In genomic region chr12:113424915-113425823, GRCh38 we compare ENCODE assay signal across 8 cellular contexts. TPM values are rescaled to one million over a fixed set of nuclear protein-coding genes. Genes with fewer than 3 reads are reported as not detected.
A peak's percentile ranks its signal among the peaks of the same experiment; 100 is the strongest.
DNase-seq lines count a peak whose midpoint lies in the region; ATAC-seq and TF ChIP-seq lines count a peak whose summit lies in the region.

No MANE protein-coding gene starts in this region.

- H3F3A ChIP-seq in SK-N-SH (replicated peaks; ENCODE audit: insufficient read depth): no peaks in the 10 kb centered on the region
- no peaks in the 10 kb centered on the region for H3F3A ChIP-seq in smooth muscle cell (ENCODE audit: low read depth)

- no peaks in the 10 kb centered on the region for H3K9me3 ChIP-seq in HEK293 (ENCODE audit: control insufficient read depth, insufficient read depth, low read depth, low read length)
- H3K9me3 ChIP-seq in SK-N-SH: no peaks in the 10 kb centered on the region
- no peaks in the 10 kb centered on the region for H3K9me3 ChIP-seq in smooth muscle cell (replicated peaks; ENCODE audit: low read depth)

- H4K20me1 ChIP-seq in SK-N-SH (ENCODE audit: insufficient read depth): no peaks in the 10 kb centered on the region
- H4K20me1 ChIP-seq in smooth muscle cell (ENCODE audit: low read depth): no peaks in the 10 kb centered on the region

- POLR2A ChIA-PET in HEK293 (lab: Yijun Ruan, JAX) (interaction anchor here (0.5 to 0.8 kb wide), 3 partner anchors 9 to 90 kb away, joined by 3 read pairs; partner anchors contain the start of gene SLC8B1), SK-N-SH (lab: Yijun Ruan, JAX) (interaction anchor here (0.6 kb wide), 1 partner anchor 912 kb away, joined by 3 read pairs; no protein-coding TSS in a partner anchor)

- DNase-seq in SK-N-SH (peak; percentile 78), amygdala (lab: John Stamatoyannopoulos, UW) (peak in 32 of 56 donors; percentile 5 to 75 (median 24)), hepatic stellate cell (ENCODE audit: low spot score) (peak; percentile 73), smooth muscle cell (lab: John Stamatoyannopoulos, UW; ENCODE audit: unreplicated experiment) (peak; percentile 16), COR-L47 (lab: John Stamatoyannopoulos, UW) (no peak)

- TF ChIP-seq CTCF in C4-2B (conservative IDR thresholded peaks at IDR 0.05) (peak; percentile 92), HEK293 (tag by site-specific recombination; IDR thresholded peaks at IDR 0.05) (peak; percentile 54), SK-N-SH (IDR thresholded peaks at IDR 0.05) (peak; percentile 94), smooth muscle cell (IDR thresholded peaks at IDR 0.05; ENCODE audit: borderline replicate concordance, insufficient read depth, poor library complexity, severe bottlenecking) (peak; percentile 74)

- no peak overlapping the region for H2AFZ ChIP-seq in SK-N-SH (ENCODE audit: low read depth)
- no peak overlapping the region for H2AFZ ChIP-seq in smooth muscle cell (ENCODE audit: low read depth)

- no peak overlapping the region for H3K4me3 ChIP-seq in HEK293 (ENCODE audit: low read depth, low read length)
- H3K4me3 ChIP-seq in SK-N-SH (ENCODE audit: low read depth in 2 of 2, low read length in 1 of 2): no peak overlapping the region; a peak in 1 of 4 replicates
- no peak overlapping the region for H3K4me3 ChIP-seq in smooth muscle cell

- H3K4me1 ChIP-seq in HEK293 (ENCODE audit: control insufficient read depth, insufficient read depth, low read length): no peaks in the 10 kb centered on the region
- peaks cover 0 to 5% of the 10 kb centered on the region in 2 experiments; a peak in 1 of 4 replicates for H3K4me1 ChIP-seq in SK-N-SH (ENCODE audit: control insufficient read depth in 1 of 2, insufficient read depth in 2 of 2, low read depth in 1 of 2, low read length in 1 of 2)
- peaks cover 5% of the 10 kb centered on the region for H3K4me1 ChIP-seq in smooth muscle cell (ENCODE audit: low read depth)

- H3K79me2 ChIP-seq in SK-N-SH (ENCODE audit: insufficient read depth): peaks cover 10% of the 10 kb centered on the region
- no peaks in the 10 kb centered on the region for H3K79me2 ChIP-seq in smooth muscle cell (ENCODE audit: low read depth)

- no peak for TF ChIP-seq EP300 in SK-N-SH (IDR thresholded peaks at IDR 0.05; ENCODE audit: borderline replicate concordance in 1 of 2, low read depth in 1 of 2, low read length in 1 of 2)

- H3K36me3 ChIP-seq in HEK293 (ENCODE audit: control insufficient read depth in 2 of 2, insufficient read depth in 1 of 2, low read length in 2 of 2) (peaks cover 0 to 4% of the 10 kb centered on the region in 2 experiments; a peak in 1 of 3 replicates), SK-N-SH (replicated peaks in 1 of 2; ENCODE audit: control insufficient read depth in 1 of 2, insufficient read depth in 2 of 2, low read length in 1 of 2) (no peaks in the 10 kb centered on the region), smooth muscle cell (ENCODE audit: low read depth) (no peaks in the 10 kb centered on the region)

- no peaks in the 10 kb centered on the region for H3K9me2 ChIP-seq in SK-N-SH

- H3K27ac ChIP-seq in C4-2B: no peak overlapping the region
- H3K27ac ChIP-seq in HEK293 (ENCODE audit: extremely low read depth, low read depth, low read length): no peak overlapping the region
- H3K27ac ChIP-seq in SK-N-SH (ENCODE audit: low read depth in 2 of 2, low read length in 1 of 2): no peak overlapping the region
- no peak overlapping the region for H3K27ac ChIP-seq in smooth muscle cell (ENCODE audit: low read depth)

- H3K9ac ChIP-seq in SK-N-SH (no peak overlapping the region), smooth muscle cell (ENCODE audit: low read depth) (no peak overlapping the region)

- H3K27me3 ChIP-seq in SK-N-SH (ENCODE audit: insufficient read depth) (no peaks in the 10 kb centered on the region), smooth muscle cell (ENCODE audit: low read depth) (no peaks in the 10 kb centered on the region)

- CTCF ChIA-PET in HEK293 (lab: Yijun Ruan, JAX): interaction anchor here (0.5 to 1.9 kb wide), 54 partner anchors 9 to 1495 kb away, joined by 3 to 21 read pairs (median 4); partner anchors contain the start of genes SDS and SLC8B1
- CTCF ChIA-PET in SK-N-SH (lab: Yijun Ruan, JAX): interaction anchor here (0.6 to 4.7 kb wide), 52 partner anchors 8 to 504 kb away, joined by 3 to 42 read pairs (median 4); partner anchors contain the start of gene SDS

- no peak for ATAC-seq in HG03457 (IDR thresholded peaks at IDR 0.05; ENCODE audit: unreplicated experiment)

- TF ChIP-seq RAD21 in SK-N-SH (IDR thresholded peaks at IDR 0.05; ENCODE audit: low read length): peak; percentile 77

- H3K4me2 ChIP-seq in SK-N-SH: no peak overlapping the region
- H3K4me2 ChIP-seq in smooth muscle cell: no peak overlapping the region

- WGBS in SK-N-SH (ENCODE audit: low lambda C conversion rate): 64% methylated on average over 17 of the region's 20 CpGs
- WGBS in smooth muscle cell (ENCODE audit: low lambda C conversion rate): 49% methylated on average over 19 of the region's 20 CpGs

TF ChIP-seq in HEK293, 187 proteins besides CTCF, POLR2A, EP300 and RAD21:
- TF ChIP-seq ZNF654 (tag by site-specific recombination; IDR thresholded peaks at IDR 0.05; ENCODE audit: low read depth) (peak; percentile 75), BCL11B (tag by site-specific recombination; IDR thresholded peaks at IDR 0.05; ENCODE audit: low read depth) (no peak), ZNF580 (tag by site-specific recombination; IDR thresholded peaks at IDR 0.05) (peak; percentile 68; the same call in 1 of the 2 replicates), ZFP41 (tag by site-specific recombination; IDR thresholded peaks at IDR 0.05; ENCODE audit: borderline replicate concordance) (no peak), EGR2 (tag by site-specific recombination; IDR thresholded peaks at IDR 0.05; ENCODE audit: low read depth) (peak; percentile 24; the same call in 1 of the 2 replicates), ZFHX2 (tag by site-specific recombination; conservative IDR thresholded peaks at IDR 0.05) (peak; percentile 29), ZNF768 (tag by site-specific recombination; IDR thresholded peaks at IDR 0.05) (peak; percentile 97)
TF ChIP-seq in HEK293: peak in this region for 5.

TF ChIP-seq in SK-N-SH, 30 proteins besides CTCF, POLR2A, EP300 and RAD21:
- TF ChIP-seq SMC3 (IDR thresholded peaks at IDR 0.05; ENCODE audit: low read depth, low read length): peak; percentile 71
- 0 out of 2 replicates have a peak, but pooled peaks have one; percentile 7 for TF ChIP-seq REST (IDR thresholded peaks at IDR 0.05; ENCODE audit: low read depth, low read length)
- no peak for TF ChIP-seq NRF1 (IDR thresholded peaks at IDR 0.05; ENCODE audit: low read depth, low read length)

RNA-seq across cellular contexts. Expression of gene SDSL, which starts 3.0 kb away (rescaled TPM):
- polyA plus RNA-seq in SK-N-SH (2012; rRNA removed): 32.4 and 33.7 TPM in 2 replicates
- 16.7 and 24.6 TPM in 2 replicates for polyA plus RNA-seq in SK-N-SH (2012; cell fraction: cytosol; rRNA removed)
- 28.1 and 36.0 TPM in 2 replicates for polyA plus RNA-seq in SK-N-SH (2012; cell fraction: nucleus; rRNA removed)
- 0.81 and 6.7 TPM in 2 replicates for total RNA-seq in smooth muscle cell
- polyA plus RNA-seq in smooth muscle cell: 3.6 and 5.4 TPM in 2 replicates

RNA-seq across cellular contexts. Expression of gene SDS, which starts 21.5 kb away (rescaled TPM):
- polyA plus RNA-seq in SK-N-SH (2012; rRNA removed) (0.08 and 0.10 TPM in 2 replicates), smooth muscle cell (not detected in 2 replicates)
- 0.03 and 0.06 TPM in 2 replicates for polyA plus RNA-seq in SK-N-SH (2012; cell fraction: cytosol; rRNA removed)
- polyA plus RNA-seq in SK-N-SH (2012; cell fraction: nucleus; rRNA removed): 0.04 and 0.10 TPM in 2 replicates
- total RNA-seq in smooth muscle cell: not detected in 2 replicates

RNA-seq across cellular contexts. Expression of gene LHX5, which starts 46.5 kb away (rescaled TPM):
- polyA plus RNA-seq in SK-N-SH (2012; rRNA removed) (not detected in 2 replicates), smooth muscle cell (not detected in 2 replicates)
- not detected in 2 replicates for polyA plus RNA-seq in SK-N-SH (2012; cell fraction: cytosol; rRNA removed)
- polyA plus RNA-seq in SK-N-SH (2012; cell fraction: nucleus; rRNA removed): 0.01 TPM in 1 of 2 replicates, not detected in the other
- not detected in 2 replicates for total RNA-seq in smooth muscle cell
